ENCODE assay signal across 8 cellular contexts in the genomic region with DNA sequence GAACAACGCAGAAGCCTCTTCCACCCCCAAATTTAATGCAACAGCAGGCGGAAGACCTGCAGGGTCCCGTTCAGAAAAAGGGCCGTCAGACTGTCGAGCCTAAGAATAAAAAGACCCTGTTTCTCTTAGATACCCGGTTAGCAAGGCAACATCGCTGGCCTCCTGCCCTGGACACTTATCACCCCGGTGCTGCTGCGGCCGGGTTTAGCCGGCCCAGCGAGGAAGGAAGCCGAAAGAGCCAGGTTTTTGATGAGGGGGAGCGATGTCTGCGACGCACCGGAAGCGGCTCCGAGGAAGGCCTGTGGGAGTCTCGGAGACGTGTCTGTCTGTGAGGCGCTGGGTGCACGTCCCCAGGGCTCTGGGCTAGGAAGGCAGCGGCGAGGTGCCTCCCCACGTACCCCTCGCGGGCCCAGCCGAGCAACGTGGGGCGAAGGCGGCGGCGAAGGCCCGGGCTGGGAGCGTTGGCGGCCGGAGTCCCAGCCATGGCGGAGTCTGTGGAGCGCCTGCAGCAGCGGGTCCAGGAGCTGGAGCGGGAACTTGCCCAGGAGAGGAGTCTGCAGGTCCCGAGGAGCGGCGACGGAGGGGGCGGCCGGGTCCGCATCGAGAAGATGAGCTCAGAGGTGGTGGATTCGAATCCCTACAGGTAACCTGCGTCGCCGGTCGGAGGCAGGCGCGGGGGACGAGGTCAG. TPM values are rescaled to one million over a fixed set of nuclear protein-coding genes. Genes with fewer than 3 reads are reported as not detected.
DNase-seq lines count a peak whose midpoint lies in the region; ATAC-seq and TF ChIP-seq lines count a peak whose summit lies in the region.

A gene (plus strand): TSS at position 274 of the 689 bp plus-strand sequence. CDS start 209 bp downstream, at position 483.

- peak within 1 kb of the TSS; percentile 95 for H3K4me3 Mint-ChIP-seq in chondrocyte (ENCODE audit: unreplicated experiment)

- H3K4me3 ChIP-seq in ACC112 (ENCODE audit: low read depth, low read length) = peak within 1 kb of the TSS; percentile 98

- DNase-seq in NCI-H2196 (lab: John Stamatoyannopoulos, UW; ENCODE audit: unreplicated experiment) (peak; percentile 82), chondrocyte (ENCODE audit: low spot score) (peak; percentile 93), kidney tubule cell (ENCODE audit: low spot score) (peak; percentile 77)
- DNase-seq in activated CD4-positive, alpha-beta T cell treated with anti-CD3 and anti-CD28 coated beads for 24 hours (ENCODE audit: low read depth in 2 of 2) = peak; percentile 49 to 53
- DNase-seq in stimulated activated CD4-positive, alpha-beta T cell treated with anti-CD3 and anti-CD28 coated beads, Interleukin-1b, Interleukin-23, amount 100 ng/mL, for 24 hours (ENCODE audit: low read depth in 4 of 4, low spot score in 1 of 4) = peak; percentile 36 to 57 (median 47)

- peaks cover 48% of the 10 kb centered on the region for H3K4me1 Mint-ChIP-seq in chondrocyte (ENCODE audit: low read depth)

- H3K27me3 ChIP-seq in ACC112 (ENCODE audit: insufficient read depth, low read length) = no peaks in the 10 kb centered on the region

- no peak for TF ChIP-seq CTCF in chondrocyte (IDR thresholded peaks at IDR 0.05)

- H3K36me3 Mint-ChIP-seq in chondrocyte (ENCODE audit: low read depth) = no peaks in the 10 kb centered on the region

- peak within 1 kb of the TSS; percentile 98 for H3K27ac Mint-ChIP-seq in chondrocyte (ENCODE audit: unreplicated experiment)

- H3K27me3 Mint-ChIP-seq in chondrocyte (ENCODE audit: low read depth) = no peaks in the 10 kb centered on the region

- peaks cover 20% of the 10 kb centered on the region for H3K4me1 ChIP-seq in ACC112 (ENCODE audit: control insufficient read depth, insufficient read depth, low read length, unreplicated experiment)

- H3K9me3 Mint-ChIP-seq in chondrocyte (ENCODE audit: low read depth) = no peaks in the 10 kb centered on the region

- H3K79me2 ChIP-seq in ACC112 (ENCODE audit: control insufficient read depth, insufficient read depth, low read length, unreplicated experiment) = peaks cover 56% of the 10 kb centered on the region

- H3K27ac ChIP-seq in ACC112 (ENCODE audit: low read depth, low read length) = peak within 1 kb of the TSS; percentile 87

- no peaks in the 10 kb centered on the region for H3K36me3 ChIP-seq in ACC112 (ENCODE audit: insufficient read depth, low read length)

- peak within 1 kb of the TSS; percentile 74 for H2AFZ ChIP-seq in ACC112 (ENCODE audit: low read length, unreplicated experiment)

- peak; percentile 68 for ATAC-seq in GM18517 (IDR thresholded peaks at IDR 0.05; ENCODE audit: unreplicated experiment)
- peak; percentile 68 for ATAC-seq in HG03025 (IDR thresholded peaks at IDR 0.05; ENCODE audit: low FRiP score, unreplicated experiment)

RNA-seq across cellular contexts. Expression of the gene that starts here (rescaled TPM):
- 32.4 to 38.2 TPM (median 37.9 TPM) in 3 replicates for total RNA-seq in chondrocyte

Comparison
In these comparisons a context has a peak if more than half of its experiments do, and no peak if none do; other contexts are left out.
1. Peak in every context shown above with its lines: DNase-seq, ATAC-seq, H3K4me3 ChIP-seq and H3K27ac ChIP-seq.